Comparison of ENCODE assay signal across 8 cellular contexts in genomic region chr5:138408023-138408422, GRCh38. TPM values are rescaled to one million over a fixed set of nuclear protein-coding genes. Genes with fewer than 3 reads are reported as not detected.
A peak's percentile ranks its signal among the peaks of the same experiment; 100 is the strongest.
DNase-seq lines count a peak whose midpoint lies in the region; ATAC-seq lines count a peak whose summit lies in the region.

No MANE protein-coding gene starts in this region.

- DNase-seq in DMS 273 (lab: John Stamatoyannopoulos, UW; ENCODE audit: unreplicated experiment) (peak; percentile 96), NCI-H146 (lab: John Stamatoyannopoulos, UW) (peak; percentile 73), substantia nigra (lab: John Stamatoyannopoulos, UW) (no peak), SW 1271 (lab: John Stamatoyannopoulos, UW) (no peak), cardiac septum (ENCODE audit: low spot score) (no peak)

- peak overlapping the region; percentile 48 for H3K4me3 ChIP-seq in endocrine pancreas (ENCODE audit: control insufficient read depth, insufficient read depth, low read length)

- H3K36me3 ChIP-seq in endocrine pancreas (ENCODE audit: control insufficient read depth, insufficient read depth, low read length) = no peaks in the 10 kb centered on the region

- H3K9me3 ChIP-seq in endocrine pancreas (ENCODE audit: control insufficient read depth, low read length) = no peaks in the 10 kb centered on the region

- H3K27me3 ChIP-seq in endocrine pancreas (ENCODE audit: control insufficient read depth, insufficient read depth, low read length) = no peaks in the 10 kb centered on the region

- no peak overlapping the region for H3K27ac ChIP-seq in substantia nigra (ENCODE audit: low read depth, low read length, poor library complexity, severe bottlenecking)

- ATAC-seq in GM21381 (IDR thresholded peaks at IDR 0.05; ENCODE audit: unreplicated experiment) (peak; percentile 94), HG02885 (IDR thresholded peaks at IDR 0.05; ENCODE audit: poor library complexity, unreplicated experiment) (no peak)

- H3K4me1 ChIP-seq in endocrine pancreas (ENCODE audit: control insufficient read depth, insufficient read depth, low read length) = peaks cover 5% of the 10 kb centered on the region

- H3K9ac ChIP-seq in endocrine pancreas (ENCODE audit: control insufficient read depth, insufficient read depth, low read length) = no peak overlapping the region

- intact Hi-C loops in cardiac septum (cut with DNase I) = no loop called here

RNA-seq across cellular contexts. Expression of gene REEP2, which starts 30.8 kb away (rescaled TPM):
- total RNA-seq in cardiac septum = 10.8 TPM

RNA-seq across cellular contexts. Expression of gene KDM3B, which starts 55.5 kb away (rescaled TPM):
- 48.5 TPM for total RNA-seq in cardiac septum

RNA-seq across cellular contexts. Expression of gene EGR1, which starts 57.3 kb away (rescaled TPM):
- total RNA-seq in cardiac septum = 66.8 TPM

Comparison
In these comparisons a context has a peak if more than half of its experiments do, and no peak if none do; other contexts are left out.
1. DNase-seq: peak in DMS 273 (single experiment) and NCI-H146 (single experiment); none in substantia nigra (0 of 49), SW 1271 (0 of 2) and cardiac septum (single experiment).